ENCODE assay signal across 16 cellular contexts in genomic region chr1:203144661-203145060, GRCh38. TPM values are rescaled to one million over a fixed set of nuclear protein-coding genes. Genes with fewer than 3 reads are reported as not detected.
DNase-seq lines count a peak whose midpoint lies in the region; ATAC-seq, FAIRE-seq and TF ChIP-seq lines count a peak whose summit lies in the region.
"Had no signal": no experiment of that assay in that cellular context is flagged by ENCODE, and none has a peak within 500 bp of the region (broad histone marks: within the 10 kb centered on the region; RNA-seq: fewer than 3 reads in every experiment).

No MANE protein-coding gene starts in this region.

- H2AFZ ChIP-seq in IMR-90 (replicated peaks; ENCODE audit: low read length, poor library complexity) (no peak overlapping the region), HepG2 (ENCODE audit: low read length) (no peak overlapping the region)

- no peak overlapping the region for H4K5ac ChIP-seq in IMR-90 (ENCODE audit: low read depth, low read length)

- no peak overlapping the region for H2AK5ac ChIP-seq in IMR-90 (ENCODE audit: low read depth, low read length)

- no CpG with 5 or more reads among the region's 6 CpGs for WGBS in IMR-90 (ENCODE audit: extremely low coverage in 2 of 2, insufficient read length in 1 of 2), 2 experiments
- WGBS in body of pancreas, 2 donors: 34 to 36% methylated on average over 5 to 6 of the region's 6 CpGs
- 7% methylated on average over 2 of the region's 6 CpGs for WGBS in HepG2 (ENCODE audit: low lambda C conversion rate)
- WGBS in testis, 2 donors: 44 to 46% methylated on average over 5 to 6 of the region's 6 CpGs

- TF ChIP-seq RAD21 in IMR-90 (IDR thresholded peaks at IDR 0.05; ENCODE audit: low read length): no peak
- TF ChIP-seq RAD21 in HepG2 (CRISPR knock-in tag; IDR thresholded peaks at IDR 0.05): no peak

- no peak overlapping the region for H2BK120ac ChIP-seq in IMR-90 (ENCODE audit: low read depth, low read length)

- no peaks in the 10 kb centered on the region for H3K36me3 Mint-ChIP-seq in CD4-positive, alpha-beta T cell (ENCODE audit: low read depth)

- H3K4me3 ChIP-seq in IMR-90 (ENCODE audit: insufficient read depth, low read depth, low read length): no peak overlapping the region
- no peak overlapping the region for H3K4me3 ChIP-seq in body of pancreas
- H3K4me3 ChIP-seq in HepG2 (replicated peaks in 1 of 3; ENCODE audit: insufficient read depth in 1 of 3, low read depth in 2 of 3, low read length in 3 of 3): no peak overlapping the region
- no peak overlapping the region for H3K4me3 ChIP-seq in testis
- H3K4me3 ChIP-seq in tibial artery: no peak overlapping the region
- H3K4me3 ChIP-seq: left ventricle myocardium inferior, skin epidermis had no signal

- ATAC-seq in IMR-90 (ENCODE audit: low read depth): no peak
- ATAC-seq in body of pancreas: peak; percentile 71
- ATAC-seq in HepG2: no peak; the same call in 2 of the 3 replicates
- ATAC-seq in HG02588 (IDR thresholded peaks at IDR 0.05; ENCODE audit: unreplicated experiment): no peak
- no peak for ATAC-seq in CD4-positive, alpha-beta T cell (ENCODE audit: poor library complexity)
- ATAC-seq: effector memory CD8-positive, alpha-beta T cell had no signal

- H3K4ac ChIP-seq in IMR-90 (ENCODE audit: low read depth, low read length): no peak overlapping the region

- no peak overlapping the region for H3K14ac ChIP-seq in IMR-90 (replicated peaks; ENCODE audit: low read depth, low read length)

- FAIRE-seq in HepG2 (lab: Jason Lieb, UNC): no peak

- no peaks in the 10 kb centered on the region for H3K4me1 Mint-ChIP-seq in CD4-positive, alpha-beta T cell (ENCODE audit: low read depth)
- H3K4me1 Mint-ChIP-seq: activated CD4-positive, alpha-beta memory T cell treated with anti-CD3 and anti-CD28 coated beads, Interleukin-2, amount 10 ng/mL, durations not matched to agents 7 days and 5 days had no signal

- CTCF ChIA-PET in IMR-90 (lab: Yijun Ruan, JAX): no interaction called here
- CTCF ChIA-PET in HepG2 (lab: Yijun Ruan, JAX; ENCODE audit: low intra/inter-chr PET ratio, low total read pairs): no interaction called here
- CTCF ChIA-PET in CD4-positive, alpha-beta T cell (lab: Charles Lee): interaction anchor here (0.6 kb wide), 2 partner anchors 43 to 1206 kb away, joined by 3 read pairs; no protein-coding TSS in a partner anchor

- no peak overlapping the region for H2AK9ac ChIP-seq in IMR-90 (replicated peaks; ENCODE audit: low read depth, low read length, poor library complexity)

- no peak for TF ChIP-seq POLR2A in IMR-90 (IDR thresholded peaks at IDR 0.05; ENCODE audit: low read depth, low read length)
- TF ChIP-seq POLR2A in body of pancreas (IDR thresholded peaks at IDR 0.05): no peak
- no peak for TF ChIP-seq POLR2A in HepG2 (IDR thresholded peaks at IDR 0.05; ENCODE audit: insufficient read depth in 1 of 2, low read depth in 2 of 2, low read length in 2 of 2)
- no peak for TF ChIP-seq POLR2A in testis (IDR thresholded peaks at IDR 0.05)

- no peaks in the 10 kb centered on the region; the same call in 1 of the 2 replicates for H3K4me1 ChIP-seq in IMR-90 (ENCODE audit: control insufficient read depth, insufficient read depth, low read length)
- H3K4me1 ChIP-seq in body of pancreas: peaks cover 72% of the 10 kb centered on the region
- H3K4me1 ChIP-seq in HepG2 (ENCODE audit: insufficient read depth, low read length): 0 out of 2 replicates have a peak, but pooled peaks cover 6% of the 10 kb centered on the region
- H3K4me1 ChIP-seq in testis: peaks cover 49% of the 10 kb centered on the region
- peaks cover 0 to 11% (median 0%) of the 10 kb centered on the region in 4 donors for H3K4me1 ChIP-seq in tibial artery

- H3K36me3 ChIP-seq in IMR-90 (ENCODE audit: control insufficient read depth, insufficient read depth, low read length): no peaks in the 10 kb centered on the region
- H3K36me3 ChIP-seq in body of pancreas (replicated peaks in 1 of 2; ENCODE audit: insufficient read depth in 1 of 2, low read depth in 2 of 2): no peaks in the 10 kb centered on the region
- H3K36me3 ChIP-seq in HepG2 (replicated peaks in 1 of 2; ENCODE audit: control insufficient read depth in 1 of 2, insufficient read depth in 2 of 2, low read length in 2 of 2): no peaks in the 10 kb centered on the region
- H3K36me3 ChIP-seq in testis (ENCODE audit: low read depth, missing control alignments): no peaks in the 10 kb centered on the region
- H3K36me3 ChIP-seq in tibial artery: no peaks in the 10 kb centered on the region
- H3K36me3 ChIP-seq: left ventricle myocardium inferior had no signal

- no peak overlapping the region for H3K23ac ChIP-seq in IMR-90 (ENCODE audit: low read depth, low read length)

- no peaks in the 10 kb centered on the region for H3K79me2 ChIP-seq in HepG2 (ENCODE audit: insufficient read depth, low read length)

- H3K4me2 ChIP-seq in IMR-90 (ENCODE audit: low read depth, low read length) (no peak overlapping the region), HepG2 (ENCODE audit: low read depth, low read length) (no peak overlapping the region)

- TF ChIP-seq EP300 in HepG2 (IDR thresholded peaks at IDR 0.05; ENCODE audit: low read depth in 2 of 2, low read length in 2 of 2) (no peak), HepG2 (CRISPR knock-in tag; IDR thresholded peaks at IDR 0.05; ENCODE audit: borderline replicate concordance) (no peak)

- H3K9me1 ChIP-seq in IMR-90 (ENCODE audit: insufficient read depth, low read length): no peaks in the 10 kb centered on the region

- no peak overlapping the region for H3K27ac Mint-ChIP-seq in CD4-positive, alpha-beta T cell
- H3K27ac Mint-ChIP-seq: activated CD4-positive, alpha-beta memory T cell treated with anti-CD3 and anti-CD28 coated beads, Interleukin-2, amount 10 ng/mL, durations not matched to agents 7 days and 5 days; effector memory CD8-positive, alpha-beta T cell had no signal

- H3K9me3 ChIP-seq in IMR-90 (ENCODE audit: control insufficient read depth, insufficient read depth, low read length) (peaks cover 2% of the 10 kb centered on the region; the same call in 1 of the 2 replicates), body of pancreas (no peaks in the 10 kb centered on the region), HepG2 (ENCODE audit: low read length) (no peaks in the 10 kb centered on the region), testis (no peaks in the 10 kb centered on the region), tibial artery (no peaks in the 10 kb centered on the region)
- H3K9me3 ChIP-seq in CD4-positive, alpha-beta T cell (ENCODE audit: control insufficient read depth, low read length): no peaks in the 10 kb centered on the region
- H3K9me3 ChIP-seq: left ventricle myocardium inferior had no signal

- DNase-seq in IMR-90 (peak; percentile 48), body of pancreas (peak; percentile 54 to 73 (median 67)), HepG2 (ENCODE audit: low spot score) (peak; percentile 6), testis (peak; percentile 91), tibial artery (no peak)
- no peak for DNase-seq in CD4-positive, alpha-beta T cell
- DNase-seq: activated CD4-positive, alpha-beta memory T cell treated with anti-CD3 and anti-CD28 coated beads, Interleukin-2, amount 10 ng/mL, durations not matched to agents 7 days and 5 days; effector memory CD8-positive, alpha-beta T cell; KG1; left ventricle myocardium inferior; NCI-H187 treated with DMSO at 0.1 percent for 48 hours; NCI-H82; nephron progenitor cell; SHP77 treated with DMSO at 0.1 percent for 48 hours had no signal

- H3K18ac ChIP-seq in IMR-90 (ENCODE audit: low read depth, low read length): no peak overlapping the region

- no peak overlapping the region for H4K91ac ChIP-seq in IMR-90 (ENCODE audit: insufficient read depth, low read depth, low read length)

- no peak overlapping the region for H2BK5ac ChIP-seq in IMR-90 (ENCODE audit: low read depth, low read length, poor library complexity, severe bottlenecking)

- H2BK15ac ChIP-seq in IMR-90 (ENCODE audit: low read depth, low read length): no peak overlapping the region

- POLR2A ChIA-PET in IMR-90 (lab: Charles Lee; ENCODE audit: unreplicated experiment): no interaction called here
- POLR2A ChIA-PET in HepG2 (lab: Yijun Ruan, JAX): no interaction called here
- POLR2A ChIA-PET in CD4-positive, alpha-beta T cell (lab: Charles Lee): no interaction called here

- H3K27me3 Mint-ChIP-seq in CD4-positive, alpha-beta T cell: peaks cover 6% of the 10 kb centered on the region

- H3K27me3 ChIP-seq in IMR-90 (ENCODE audit: control insufficient read depth, insufficient read depth, low read length): peaks cover 16% of the 10 kb centered on the region
- H3K27me3 ChIP-seq in body of pancreas: no peaks in the 10 kb centered on the region
- H3K27me3 ChIP-seq in HepG2 (ENCODE audit: control insufficient read depth in 1 of 2, insufficient read depth in 2 of 2, low read length in 2 of 2): peaks cover 2 to 12% of the 10 kb centered on the region in 2 experiments; a peak in 4 of 5 replicates
- H3K27me3 ChIP-seq in testis: no peaks in the 10 kb centered on the region
- H3K27me3 ChIP-seq in CD4-positive, alpha-beta T cell (ENCODE audit: control insufficient read depth, insufficient read depth, low read length): no peaks in the 10 kb centered on the region
- peaks cover 0 to 14% of the 10 kb centered on the region in 2 donors for H3K27me3 ChIP-seq in tibial artery

- in situ Hi-C loops in IMR-90 (cut with MboI; ENCODE audit: low sequenced_read_pairs): no loop called here
- in situ Hi-C loops in HepG2 (cut with HindIII; ENCODE audit: extremely low pct_ligation_motif_present, low pct_unique_long_range_greater_than_20kb): no loop called here

- BruUV-seq in IMR-90 (replicated peaks; lab: Mats Ljungman, UMichigan) (no TSS peak), HepG2 (replicated peaks; lab: Mats Ljungman, UMichigan) (no TSS peak)

- no peak overlapping the region for H3K9ac ChIP-seq in IMR-90 (ENCODE audit: low read depth, low read length)
- no peak overlapping the region for H3K9ac ChIP-seq in HepG2 (ENCODE audit: insufficient read depth, low read depth, low read length)

- H4K20me1 ChIP-seq in IMR-90 (ENCODE audit: insufficient read depth, low read length) (no peaks in the 10 kb centered on the region), HepG2 (ENCODE audit: insufficient read depth, low read length) (no peaks in the 10 kb centered on the region)

- intact Hi-C loops in IMR-90 (cut with micrococcal nuclease) (no loop called here), body of pancreas (cut with DNase I) (no loop called here), HepG2 (cut with micrococcal nuclease; ENCODE audit: unreplicated experiment) (no loop called here), testis (cut with DNase I; ENCODE audit: low total_unique reads) (no loop called here), tibial artery (cut with DNase I; ENCODE audit: low total_unique reads) (no loop called here)
- intact Hi-C loops in CD4-positive, alpha-beta T cell (cut with DNase I, micrococcal nuclease): no loop called here

- no peak overlapping the region for H3K27ac ChIP-seq in IMR-90 (ENCODE audit: insufficient read depth, low read length)
- H3K27ac ChIP-seq in body of pancreas: peak overlapping the region; percentile 32 to 81 (median 72)
- H3K27ac ChIP-seq in HepG2 (ENCODE audit: extremely low read length, insufficient read depth, low read length): no peak overlapping the region
- H3K27ac ChIP-seq in testis: no peak overlapping the region
- H3K27ac ChIP-seq in CD4-positive, alpha-beta T cell (ENCODE audit: low read depth, low read length): no peak overlapping the region
- no peak overlapping the region for H3K27ac ChIP-seq in tibial artery
- H3K27ac ChIP-seq: left ventricle myocardium inferior had no signal

- no peak for TF ChIP-seq CTCF in IMR-90 (conservative IDR thresholded peaks at IDR 0.05; ENCODE audit: low read depth, low read length)
- TF ChIP-seq CTCF in body of pancreas (IDR thresholded peaks at IDR 0.05): no peak
- TF ChIP-seq CTCF in HepG2 (CRISPR knock-in tag; IDR thresholded peaks at IDR 0.05): no peak
- no peak for TF ChIP-seq CTCF in testis (IDR thresholded peaks at IDR 0.05)
- no peak for TF ChIP-seq CTCF in CD4-positive, alpha-beta T cell (IDR thresholded peaks at IDR 0.05)
- no peak for TF ChIP-seq CTCF in tibial artery (IDR thresholded peaks at IDR 0.05)

- no peaks in the 10 kb centered on the region for H3K79me1 ChIP-seq in IMR-90 (ENCODE audit: low read depth in 1 of 2, low read length in 2 of 2)

- H2BK20ac ChIP-seq in IMR-90 (ENCODE audit: low read depth, low read length): no peak overlapping the region

- dilution Hi-C loops in IMR-90 (cut with HindIII; ENCODE audit: low sequenced_read_pairs, unreplicated experiment): no loop called here

- no peak overlapping the region for H3K56ac ChIP-seq in IMR-90 (ENCODE audit: extremely low read depth, insufficient read depth, low read length)

- H4K8ac ChIP-seq in IMR-90 (ENCODE audit: low read depth in 2 of 2, low read length in 2 of 2): no peak overlapping the region

- H3K4me3 Mint-ChIP-seq in CD4-positive, alpha-beta T cell: no peak overlapping the region
- H3K4me3 Mint-ChIP-seq: activated CD4-positive, alpha-beta memory T cell treated with anti-CD3 and anti-CD28 coated beads, Interleukin-2, amount 10 ng/mL, durations not matched to agents 7 days and 5 days; effector memory CD8-positive, alpha-beta T cell; nephron progenitor cell had no signal

- no peaks in the 10 kb centered on the region for H3K9me3 Mint-ChIP-seq in CD4-positive, alpha-beta T cell
- H3K9me3 Mint-ChIP-seq: activated CD4-positive, alpha-beta memory T cell treated with anti-CD3 and anti-CD28 coated beads, Interleukin-2, amount 10 ng/mL, durations not matched to agents 7 days and 5 days; effector memory CD8-positive, alpha-beta T cell had no signal

RNA-seq across cellular contexts. Expression of gene ADORA1, which starts 17.1 kb away (rescaled TPM):
- total RNA-seq in IMR-90 (2012; rRNA removed) (under 0.01 and 0.36 TPM in 2 replicates), body of pancreas (10 to 100 TPM; 16.1 to 21.1 TPM), HepG2 (2016; rRNA removed; fragmentation: Illumina TruSeq; extraction: Trizol) (0.08 and 0.11 TPM in 2 replicates), testis (10 to 100 TPM; 43.2 to 68.6 TPM)
- polyA plus RNA-seq in IMR-90 (2012; rRNA removed) (0.56 and 0.66 TPM in 2 replicates), HepG2 (2011; rRNA removed) (not detected in 2 replicates), testis (ENCODE audit: insufficient read depth, low read depth, low replicate concordance) (61.9 TPM)
- polyA plus RNA-seq in IMR-90 (2012; cell fraction: cytosol; rRNA removed): 0.38 and 1.4 TPM in 2 replicates
- polyA plus RNA-seq in IMR-90 (2012; cell fraction: nucleus; rRNA removed; ENCODE audit: low replicate concordance): 0.35 and 0.48 TPM in 2 replicates
- not detected in 2 replicates for total RNA-seq in HepG2 (2016; cell fraction: cytosol; rRNA removed; fragmentation: Illumina TruSeq; extraction: Trizol; ENCODE audit: low read depth)
- 0.15 TPM in 1 of 2 replicates, not detected in the other for total RNA-seq in HepG2 (2016; cell fraction: insoluble cytoplasmic fraction; rRNA removed; fragmentation: Illumina TruSeq; extraction: Trizol)
- 0.10 TPM in 1 of 2 replicates, not detected in the other for total RNA-seq in HepG2 (2016; cell fraction: membrane; rRNA removed; fragmentation: Illumina TruSeq; extraction: Trizol)
- 0.22 TPM in 1 of 2 replicates, not detected in the other for total RNA-seq in HepG2 (2016; cell fraction: nucleus; rRNA removed; fragmentation: Illumina TruSeq; extraction: Trizol)
- polyA plus RNA-seq in HepG2 (2011; cell fraction: cytosol; rRNA removed): not detected in 2 replicates
- not detected in 2 replicates for polyA plus RNA-seq in HepG2 (2011; cell fraction: nucleus; rRNA removed)
- not detected in 2 replicates for polyA plus RNA-seq in HepG2 (2012)
- not detected in 2 replicates for polyA plus RNA-seq in HepG2 (2016; cell fraction: cytosol; fragmentation: Illumina TruSeq; extraction: Trizol; ENCODE audit: low read depth)
- polyA plus RNA-seq in HepG2 (2016; cell fraction: insoluble cytoplasmic fraction; fragmentation: Illumina TruSeq; extraction: Trizol; ENCODE audit: low read depth): 0.11 TPM in 1 of 2 replicates, not detected in the other
- not detected in 2 replicates for polyA plus RNA-seq in HepG2 (2016; cell fraction: membrane; fragmentation: Illumina TruSeq; extraction: Trizol; ENCODE audit: low read depth)
- 0.17 TPM in 1 of 2 replicates, not detected in the other for polyA plus RNA-seq in HepG2 (2016; cell fraction: nucleus; fragmentation: Illumina TruSeq; extraction: Trizol; ENCODE audit: insufficient read depth, low read depth)
- 0.72 TPM in 1 of 2 replicates, not detected in the other for polyA minus RNA-seq in HepG2 (2011; rRNA and poly(A)+ RNA removed; ENCODE audit: low replicate concordance)
- polyA minus RNA-seq in HepG2 (2011; cell fraction: cytosol; rRNA and poly(A)+ RNA removed): not detected in 2 replicates
- polyA minus RNA-seq in HepG2 (2011; cell fraction: nucleus; rRNA and poly(A)+ RNA removed): not detected in 2 replicates
- not detected for total RNA-seq in CD4-positive, alpha-beta T cell

RNA-seq across cellular contexts. Expression of gene MYBPH, which starts 31.0 kb away (rescaled TPM):
- not detected in 2 replicates for total RNA-seq in IMR-90 (2012; rRNA removed)
- not detected in 2 replicates for polyA plus RNA-seq in IMR-90 (2012; rRNA removed)
- not detected in 2 replicates for polyA plus RNA-seq in IMR-90 (2012; cell fraction: cytosol; rRNA removed)
- not detected in 2 replicates for polyA plus RNA-seq in IMR-90 (2012; cell fraction: nucleus; rRNA removed; ENCODE audit: low replicate concordance)
- total RNA-seq in body of pancreas: not detected
- not detected in 2 replicates for total RNA-seq in HepG2 (2016; rRNA removed; fragmentation: Illumina TruSeq; extraction: Trizol)
- not detected in 2 replicates for total RNA-seq in HepG2 (2016; cell fraction: cytosol; rRNA removed; fragmentation: Illumina TruSeq; extraction: Trizol; ENCODE audit: low read depth)
- total RNA-seq in HepG2 (2016; cell fraction: insoluble cytoplasmic fraction; rRNA removed; fragmentation: Illumina TruSeq; extraction: Trizol): not detected in 2 replicates
- not detected in 2 replicates for total RNA-seq in HepG2 (2016; cell fraction: membrane; rRNA removed; fragmentation: Illumina TruSeq; extraction: Trizol)
- total RNA-seq in HepG2 (2016; cell fraction: nucleus; rRNA removed; fragmentation: Illumina TruSeq; extraction: Trizol): not detected in 2 replicates
- 0.04 TPM in 1 of 2 replicates, not detected in the other for polyA plus RNA-seq in HepG2 (2011; rRNA removed)
- polyA plus RNA-seq in HepG2 (2011; cell fraction: cytosol; rRNA removed): not detected in 2 replicates
- polyA plus RNA-seq in HepG2 (2011; cell fraction: nucleus; rRNA removed): not detected in 2 replicates
- polyA plus RNA-seq in HepG2 (2012): not detected in 2 replicates
- polyA plus RNA-seq in HepG2 (2016; cell fraction: cytosol; fragmentation: Illumina TruSeq; extraction: Trizol; ENCODE audit: low read depth): not detected in 2 replicates
- not detected in 2 replicates for polyA plus RNA-seq in HepG2 (2016; cell fraction: insoluble cytoplasmic fraction; fragmentation: Illumina TruSeq; extraction: Trizol; ENCODE audit: low read depth)
- not detected in 2 replicates for polyA plus RNA-seq in HepG2 (2016; cell fraction: membrane; fragmentation: Illumina TruSeq; extraction: Trizol; ENCODE audit: low read depth)
- polyA plus RNA-seq in HepG2 (2016; cell fraction: nucleus; fragmentation: Illumina TruSeq; extraction: Trizol; ENCODE audit: insufficient read depth, low read depth): not detected in 2 replicates
- not detected in 2 replicates for polyA minus RNA-seq in HepG2 (2011; rRNA and poly(A)+ RNA removed; ENCODE audit: low replicate concordance)
- not detected in 2 replicates for polyA minus RNA-seq in HepG2 (2011; cell fraction: cytosol; rRNA and poly(A)+ RNA removed)
- not detected in 2 replicates for polyA minus RNA-seq in HepG2 (2011; cell fraction: nucleus; rRNA and poly(A)+ RNA removed)
- total RNA-seq in testis: under 1 TPM; 0.16 to 0.25 TPM
- polyA plus RNA-seq in testis (ENCODE audit: insufficient read depth, low read depth, low replicate concordance): 2.9 TPM
- not detected for total RNA-seq in CD4-positive, alpha-beta T cell
- total RNA-seq: activated CD4-positive, alpha-beta memory T cell treated with anti-CD3 and anti-CD28 coated beads, Interleukin-2, amount 10 ng/mL, durations not matched to agents 7 days and 5 days; left ventricle myocardium inferior had no signal

RNA-seq across cellular contexts. Expression of gene CHI3L1, which starts 41.8 kb away (rescaled TPM):
- total RNA-seq in IMR-90 (2012; rRNA removed): 0.28 TPM in 1 of 2 replicates, not detected in the other
- polyA plus RNA-seq in IMR-90 (2012; rRNA removed): 0.17 TPM in 1 of 2 replicates, not detected in the other
- 0.25 TPM in 1 of 2 replicates, not detected in the other for polyA plus RNA-seq in IMR-90 (2012; cell fraction: cytosol; rRNA removed)
- 0.86 and 1.1 TPM in 2 replicates for polyA plus RNA-seq in IMR-90 (2012; cell fraction: nucleus; rRNA removed; ENCODE audit: low replicate concordance)
- total RNA-seq in body of pancreas: 1 to 10 TPM; 5.4 to 8.2 TPM
- 0.13 TPM in 1 of 2 replicates, not detected in the other for total RNA-seq in HepG2 (2016; rRNA removed; fragmentation: Illumina TruSeq; extraction: Trizol)
- total RNA-seq in HepG2 (2016; cell fraction: cytosol; rRNA removed; fragmentation: Illumina TruSeq; extraction: Trizol; ENCODE audit: low read depth): not detected in 2 replicates
- 0.17 TPM in 1 of 2 replicates, not detected in the other for total RNA-seq in HepG2 (2016; cell fraction: insoluble cytoplasmic fraction; rRNA removed; fragmentation: Illumina TruSeq; extraction: Trizol)
- not detected in 2 replicates for total RNA-seq in HepG2 (2016; cell fraction: membrane; rRNA removed; fragmentation: Illumina TruSeq; extraction: Trizol)
- not detected in 2 replicates for total RNA-seq in HepG2 (2016; cell fraction: nucleus; rRNA removed; fragmentation: Illumina TruSeq; extraction: Trizol)
- 0.09 and 0.17 TPM in 2 replicates for polyA plus RNA-seq in HepG2 (2011; rRNA removed)
- 0.13 TPM in 2 replicates for polyA plus RNA-seq in HepG2 (2011; cell fraction: cytosol; rRNA removed)
- 0.12 and 0.35 TPM in 2 replicates for polyA plus RNA-seq in HepG2 (2011; cell fraction: nucleus; rRNA removed)
- not detected in 2 replicates for polyA plus RNA-seq in HepG2 (2012)
- polyA plus RNA-seq in HepG2 (2016; cell fraction: cytosol; fragmentation: Illumina TruSeq; extraction: Trizol; ENCODE audit: low read depth): not detected in 2 replicates
- polyA plus RNA-seq in HepG2 (2016; cell fraction: insoluble cytoplasmic fraction; fragmentation: Illumina TruSeq; extraction: Trizol; ENCODE audit: low read depth): not detected in 2 replicates
- not detected in 2 replicates for polyA plus RNA-seq in HepG2 (2016; cell fraction: membrane; fragmentation: Illumina TruSeq; extraction: Trizol; ENCODE audit: low read depth)
- 0.41 TPM in 1 of 2 replicates, not detected in the other for polyA plus RNA-seq in HepG2 (2016; cell fraction: nucleus; fragmentation: Illumina TruSeq; extraction: Trizol; ENCODE audit: insufficient read depth, low read depth)
- not detected in 2 replicates for polyA minus RNA-seq in HepG2 (2011; rRNA and poly(A)+ RNA removed; ENCODE audit: low replicate concordance)
- not detected in 2 replicates for polyA minus RNA-seq in HepG2 (2011; cell fraction: cytosol; rRNA and poly(A)+ RNA removed)
- polyA minus RNA-seq in HepG2 (2011; cell fraction: nucleus; rRNA and poly(A)+ RNA removed): not detected in 2 replicates
- total RNA-seq in testis: 1 to 10 TPM; 2.0 to 6.6 TPM
- 35.5 TPM for polyA plus RNA-seq in testis (ENCODE audit: insufficient read depth, low read depth, low replicate concordance)
- not detected for total RNA-seq in CD4-positive, alpha-beta T cell
- total RNA-seq: activated CD4-positive, alpha-beta memory T cell treated with anti-CD3 and anti-CD28 coated beads, Interleukin-2, amount 10 ng/mL, durations not matched to agents 7 days and 5 days; left ventricle myocardium inferior had no signal

RNA-seq across cellular contexts. Expression of gene MYOG, which starts 58.8 kb away (rescaled TPM):
- total RNA-seq in IMR-90 (2012; rRNA removed) (not detected in 2 replicates), body of pancreas (not detected), HepG2 (2016; rRNA removed; fragmentation: Illumina TruSeq; extraction: Trizol) (not detected in 2 replicates), testis (under 1 TPM; 0.25 to 0.47 TPM)
- polyA plus RNA-seq in IMR-90 (2012; rRNA removed) (not detected in 2 replicates), HepG2 (2011; rRNA removed) (not detected in 2 replicates), testis (ENCODE audit: insufficient read depth, low read depth, low replicate concordance) (1.2 TPM)
- not detected in 2 replicates for polyA plus RNA-seq in IMR-90 (2012; cell fraction: cytosol; rRNA removed)
- not detected in 2 replicates for polyA plus RNA-seq in IMR-90 (2012; cell fraction: nucleus; rRNA removed; ENCODE audit: low replicate concordance)
- not detected in 2 replicates for total RNA-seq in HepG2 (2016; cell fraction: cytosol; rRNA removed; fragmentation: Illumina TruSeq; extraction: Trizol; ENCODE audit: low read depth)
- not detected in 2 replicates for total RNA-seq in HepG2 (2016; cell fraction: insoluble cytoplasmic fraction; rRNA removed; fragmentation: Illumina TruSeq; extraction: Trizol)
- total RNA-seq in HepG2 (2016; cell fraction: membrane; rRNA removed; fragmentation: Illumina TruSeq; extraction: Trizol): not detected in 2 replicates
- total RNA-seq in HepG2 (2016; cell fraction: nucleus; rRNA removed; fragmentation: Illumina TruSeq; extraction: Trizol): not detected in 2 replicates
- not detected in 2 replicates for polyA plus RNA-seq in HepG2 (2011; cell fraction: cytosol; rRNA removed)
- polyA plus RNA-seq in HepG2 (2011; cell fraction: nucleus; rRNA removed): not detected in 2 replicates
- not detected in 2 replicates for polyA plus RNA-seq in HepG2 (2012)
- not detected in 2 replicates for polyA plus RNA-seq in HepG2 (2016; cell fraction: cytosol; fragmentation: Illumina TruSeq; extraction: Trizol; ENCODE audit: low read depth)
- not detected in 2 replicates for polyA plus RNA-seq in HepG2 (2016; cell fraction: insoluble cytoplasmic fraction; fragmentation: Illumina TruSeq; extraction: Trizol; ENCODE audit: low read depth)
- not detected in 2 replicates for polyA plus RNA-seq in HepG2 (2016; cell fraction: membrane; fragmentation: Illumina TruSeq; extraction: Trizol; ENCODE audit: low read depth)
- polyA plus RNA-seq in HepG2 (2016; cell fraction: nucleus; fragmentation: Illumina TruSeq; extraction: Trizol; ENCODE audit: insufficient read depth, low read depth): not detected in 2 replicates
- not detected in 2 replicates for polyA minus RNA-seq in HepG2 (2011; rRNA and poly(A)+ RNA removed; ENCODE audit: low replicate concordance)
- not detected in 2 replicates for polyA minus RNA-seq in HepG2 (2011; cell fraction: cytosol; rRNA and poly(A)+ RNA removed)
- not detected in 2 replicates for polyA minus RNA-seq in HepG2 (2011; cell fraction: nucleus; rRNA and poly(A)+ RNA removed)
- not detected for total RNA-seq in CD4-positive, alpha-beta T cell
- total RNA-seq: activated CD4-positive, alpha-beta memory T cell treated with anti-CD3 and anti-CD28 coated beads, Interleukin-2, amount 10 ng/mL, durations not matched to agents 7 days and 5 days; left ventricle myocardium inferior had no signal

Comparison
In these comparisons a context has a peak if more than half of its experiments do, and no peak if none do; other contexts are left out.
1. DNase-seq: peak in IMR-90 (single experiment), body of pancreas (4 of 4), HepG2 (single experiment) and testis (single experiment); none in CD4-positive, alpha-beta T cell (0 of 10) and tibial artery (0 of 2).
2. H3K27ac ChIP-seq: peak in body of pancreas (4 of 4); none in IMR-90 (single experiment), HepG2 (single experiment), testis (0 of 2), CD4-positive, alpha-beta T cell (single experiment) and tibial artery (0 of 2).
3. RNA of gene ADORA1, which starts 17.1 kb away (total RNA-seq): 43.2 to 68.6 TPM in testis and 16.1 to 21.1 TPM in body of pancreas; under 0.01 to 0.36 TPM in IMR-90, not detected in CD4-positive, alpha-beta T cell and 0.08 to 0.22 TPM in HepG2; every median in the first group is over 10 times any median in the second.